ENCODE assay signal across 9 cellular contexts in genomic region chr1:21933397-21934248, GRCh38. TPM values are rescaled to one million over a fixed set of nuclear protein-coding genes. Genes with fewer than 3 reads are reported as not detected.
DNase-seq lines count a peak whose midpoint lies in the region; ATAC-seq and TF ChIP-seq lines count a peak whose summit lies in the region.
"Had no signal": no experiment of that assay in that cellular context is flagged by ENCODE, and none has a peak within 500 bp of the region (broad histone marks: within the 10 kb centered on the region; RNA-seq: fewer than 3 reads in every experiment).

No MANE protein-coding gene starts in this region.

- H3K36me3 ChIP-seq in BLaER1 (0 out of 2 replicates have a peak, but pooled peaks cover 6% of the 10 kb centered on the region), mucosa of descending colon (ENCODE audit: low read depth) (no peaks in the 10 kb centered on the region)

- peak; percentile 45 for ATAC-seq in mucosa of descending colon
- ATAC-seq in GM18861 (IDR thresholded peaks at IDR 0.05; ENCODE audit: unreplicated experiment) = no peak
- ATAC-seq in HG02678 (IDR thresholded peaks at IDR 0.05; ENCODE audit: unreplicated experiment) = no peak

- H3K4me3 Mint-ChIP-seq in glutamatergic neuron (ENCODE audit: unreplicated experiment) = no peak overlapping the region

- H3K9me3 ChIP-seq in BLaER1 (no peaks in the 10 kb centered on the region), mucosa of descending colon (no peaks in the 10 kb centered on the region)

- peak; percentile 68 for DNase-seq in NCI-H187 treated with DMSO at 0.1 percent for 48 hours (lab: John Stamatoyannopoulos, UW)
- no peak for DNase-seq in coronary artery (ENCODE audit: low spot score)
- peak; percentile 59 to 83 (median 64) for DNase-seq in mucosa of descending colon
- DNase-seq in glutamatergic neuron = no peak
- DNase-seq in activated effector memory CD4-positive, alpha-beta T cell treated with Interleukin-2 at 50 U/mL for 16 hours = no peak

- H4K20me1 ChIP-seq in BLaER1 = no peaks in the 10 kb centered on the region

- H3K4me1 ChIP-seq in BLaER1 = peaks cover 74% of the 10 kb centered on the region
- peaks cover 60% of the 10 kb centered on the region for H3K4me1 ChIP-seq in mucosa of descending colon (ENCODE audit: low read depth)

- H3K27me3 Mint-ChIP-seq in glutamatergic neuron (ENCODE audit: unreplicated experiment) = peaks cover 8% of the 10 kb centered on the region

- peaks cover 4% of the 10 kb centered on the region for H3K9me3 Mint-ChIP-seq in glutamatergic neuron (ENCODE audit: unreplicated experiment)

- H3K27me3 ChIP-seq in BLaER1 = no peaks in the 10 kb centered on the region

- no peak overlapping the region for H3K27ac Mint-ChIP-seq in glutamatergic neuron (ENCODE audit: unreplicated experiment)

- H3K27ac ChIP-seq in BLaER1 (peak overlapping the region; percentile 69), coronary artery (peak overlapping the region; percentile 96 to 99)

- H3K36me3 Mint-ChIP-seq in glutamatergic neuron (ENCODE audit: unreplicated experiment) = no peaks in the 10 kb centered on the region

- TF ChIP-seq CTCF in coronary artery (IDR thresholded peaks at IDR 0.05) (no peak), mucosa of descending colon (IDR thresholded peaks at IDR 0.05) (no peak), glutamatergic neuron (IDR thresholded peaks at IDR 0.05; ENCODE audit: partially characterized antibody, unreplicated experiment) (no peak)

- peak overlapping the region; percentile 74 for H3K4me2 ChIP-seq in BLaER1

- H3K4me3 ChIP-seq in BLaER1 (no peak overlapping the region), coronary artery (peak overlapping the region; percentile 74), mucosa of descending colon (no peak overlapping the region)

- H3K9ac ChIP-seq in BLaER1 = peak overlapping the region; percentile 59

- intact Hi-C loops in mucosa of descending colon (cut with DNase I, micrococcal nuclease) = no loop called here

- H3K4me1 Mint-ChIP-seq in glutamatergic neuron (ENCODE audit: low read depth, unreplicated experiment) = peaks cover 7% of the 10 kb centered on the region

RNA-seq across cellular contexts. Expression of gene HSPG2, which starts 3.5 kb away (rescaled TPM):
- total RNA-seq in mucosa of descending colon = 100 to 1,000 TPM; 142 to 436 (median 197) TPM
- 3.3 TPM for total RNA-seq in glutamatergic neuron (ENCODE audit: unreplicated experiment)

RNA-seq across cellular contexts. Expression of gene CELA3B, which starts 43.2 kb away (rescaled TPM):
- total RNA-seq in mucosa of descending colon = 1 to 10 TPM in 1 of 3 donors, under 1 TPM in 2; 0.35 to 3.5 (median 0.70) TPM
- not detected for total RNA-seq in glutamatergic neuron (ENCODE audit: unreplicated experiment)
- total RNA-seq: NCI-H460 had no signal

Comparison
In these comparisons a context has a peak if more than half of its experiments do, and no peak if none do; other contexts are left out.
1. DNase-seq: peak in NCI-H187 treated with DMSO at 0.1 percent for 48 hours (single experiment) and mucosa of descending colon (3 of 3); none in coronary artery (single experiment), glutamatergic neuron (single experiment) and activated effector memory CD4-positive, alpha-beta T cell treated with Interleukin-2 at 50 U/mL for 16 hours (single experiment).
2. RNA of gene HSPG2, which starts 3.5 kb away (total RNA-seq): 142 to 436 TPM in mucosa of descending colon; 3.3 TPM in glutamatergic neuron (single experiment); every median in the first group is over 10 times any median in the second.